In genomic region chr17:3979276-3979583, GRCh38 we compare ENCODE assay signal across 1 cellular context.
A peak's percentile ranks its signal among the peaks of the same experiment; 100 is the strongest.
TF ChIP-seq lines count a peak whose summit lies in the region.

No MANE protein-coding gene starts in this region.

TF ChIP-seq in K562, 482 proteins besides CTCF, POLR2A, EP300 and RAD21 (continued from another document):
- TF ChIP-seq TAF15 (IDR thresholded peaks at IDR 0.05; ENCODE audit: low read depth, low read length), result no peak
- no peak for TF ChIP-seq MEIS2 (IDR thresholded peaks at IDR 0.05; ENCODE audit: partially characterized antibody)
- TF ChIP-seq ELF1 (tag; IDR thresholded peaks at IDR 0.05), result 0 out of 2 replicates have a peak, but pooled peaks have one; percentile 21
- TF ChIP-seq KLF6 (CRISPR knock-in tag; IDR thresholded peaks at IDR 0.05; ENCODE audit: borderline replicate concordance), result no peak
- TF ChIP-seq HNRNPLL (IDR thresholded peaks at IDR 0.05; ENCODE audit: low read depth, low read length, poor library complexity, severe bottlenecking), result no peak
- no peak for TF ChIP-seq POLR2AphosphoS5 (IDR thresholded peaks at IDR 0.05; ENCODE audit: control insufficient read depth, insufficient read depth, low read depth, low read length)
- TF ChIP-seq ZNF12 (CRISPR knock-in tag; IDR thresholded peaks at IDR 0.05), result no peak
- no peak for TF ChIP-seq KLF10 (CRISPR knock-in tag; IDR thresholded peaks at IDR 0.05)
- TF ChIP-seq ZBTB34 (CRISPR knock-in tag; IDR thresholded peaks at IDR 0.05), result no peak
- TF ChIP-seq MAFK (IDR thresholded peaks at IDR 0.05; ENCODE audit: low read length), result no peak
- TF ChIP-seq SMC3 (conservative IDR thresholded peaks at IDR 0.05; ENCODE audit: insufficient read depth, low read depth, low read length), result no peak
- no peak for TF ChIP-seq PML (IDR thresholded peaks at IDR 0.05; ENCODE audit: low read length)
- TF ChIP-seq STAT6 (CRISPR knock-in tag; IDR thresholded peaks at IDR 0.05), result no peak
- TF ChIP-seq RAD51 (IDR thresholded peaks at IDR 0.05; ENCODE audit: borderline replicate concordance, low read depth), result peak; percentile 81
- no peak for TF ChIP-seq MED1 (CRISPR knock-in tag; IDR thresholded peaks at IDR 0.05; ENCODE audit: borderline replicate concordance)
- TF ChIP-seq FOXO4 (CRISPR knock-in tag; IDR thresholded peaks at IDR 0.05), result no peak
- no peak for TF ChIP-seq ZNF146 (CRISPR knock-in tag; IDR thresholded peaks at IDR 0.05; ENCODE audit: unreplicated experiment)
- no peak for TF ChIP-seq ETV1 (tag; conservative IDR thresholded peaks at IDR 0.05; ENCODE audit: low read depth)
- TF ChIP-seq SP2 (IDR thresholded peaks at IDR 0.05; ENCODE audit: extremely low read depth, low read depth, low read length, poor library complexity, severe bottlenecking), result no peak
- TF ChIP-seq TFE3 (CRISPR knock-in tag; IDR thresholded peaks at IDR 0.05), result peak; percentile 88
- no peak for TF ChIP-seq ZNF324 (CRISPR knock-in tag; IDR thresholded peaks at IDR 0.05)
- no peak for TF ChIP-seq ZNF444 (CRISPR knock-in tag; IDR thresholded peaks at IDR 0.05)
- no peak for TF ChIP-seq ELF2 (CRISPR knock-in tag; IDR thresholded peaks at IDR 0.05)
- TF ChIP-seq USF2 (CRISPR knock-in tag; IDR thresholded peaks at IDR 0.05), result peak; percentile 82
- TF ChIP-seq NR1H2 (CRISPR knock-in tag; IDR thresholded peaks at IDR 0.05), result no peak
- peak; percentile 81 for TF ChIP-seq USF1 (CRISPR knock-in tag; IDR thresholded peaks at IDR 0.05)
- TF ChIP-seq ADNP (tag; IDR thresholded peaks at IDR 0.05), result no peak
- TF ChIP-seq CBFA2T2 (conservative IDR thresholded peaks at IDR 0.05), result peak; percentile 31; the same call in 1 of the 2 replicates
- TF ChIP-seq ZNF3 (CRISPR knock-in tag; IDR thresholded peaks at IDR 0.05), result no peak
- no peak for TF ChIP-seq TCFL5 (CRISPR knock-in tag; conservative IDR thresholded peaks at IDR 0.05)
- TF ChIP-seq ZNF57 (CRISPR knock-in tag; IDR thresholded peaks at IDR 0.05), result no peak
- TF ChIP-seq KDM1A (IDR thresholded peaks at IDR 0.05), result no peak
- TF ChIP-seq POLR2H (tag; IDR thresholded peaks at IDR 0.05; ENCODE audit: low read depth), result no peak
- no peak for TF ChIP-seq ZNF274 (IDR thresholded peaks at IDR 0.05; ENCODE audit: borderline replicate concordance, low read depth, low read length)
- no peak for TF ChIP-seq VEZF1 (CRISPR knock-in tag; IDR thresholded peaks at IDR 0.05)
- no peak for TF ChIP-seq HIVEP1 (CRISPR knock-in tag; IDR thresholded peaks at IDR 0.05)
- peak; percentile 90 for TF ChIP-seq TOE1 (IDR thresholded peaks at IDR 0.05; ENCODE audit: borderline replicate concordance)
- no peak for TF ChIP-seq TOE1 (CRISPR knock-in tag; IDR thresholded peaks at IDR 0.05; ENCODE audit: borderline replicate concordance, low read depth)
